ENCODE assay signal across 8 cellular contexts in the genomic region with DNA sequence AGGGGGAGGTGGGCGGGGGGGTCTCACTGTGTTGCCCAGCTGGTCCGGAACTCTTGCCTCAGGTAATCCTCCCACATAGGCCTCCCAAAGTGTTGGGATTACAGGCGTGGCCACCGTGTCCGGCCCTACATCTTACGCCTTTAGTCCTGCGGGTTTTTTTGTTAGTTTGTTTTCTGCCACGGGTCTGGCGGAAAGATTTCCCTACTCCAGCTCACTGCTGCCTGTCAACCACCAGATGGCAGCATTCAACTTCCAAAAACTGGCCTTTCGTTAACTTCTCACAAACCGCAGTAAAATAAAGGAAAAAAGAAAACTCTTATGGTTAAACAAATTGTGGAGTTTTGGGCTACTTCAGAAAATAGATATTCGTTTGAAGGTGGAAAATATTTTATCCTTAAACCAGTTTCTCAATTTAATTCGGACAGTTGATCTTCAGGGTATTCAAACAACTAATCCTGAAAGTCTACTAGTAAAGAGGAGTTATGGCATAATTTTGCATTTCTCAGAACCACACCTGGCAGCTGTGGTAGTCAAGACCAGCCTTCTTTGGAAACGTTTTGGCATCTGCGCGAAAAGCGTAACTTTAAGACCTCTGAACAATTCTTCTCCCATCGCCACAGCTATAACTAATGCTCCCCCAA. TPM values are rescaled to one million over a fixed set of nuclear protein-coding genes. Genes with fewer than 3 reads are reported as not detected.
A peak's percentile ranks its signal among the peaks of the same experiment; 100 is the strongest.
DNase-seq lines count a peak whose midpoint lies in the region; ATAC-seq and TF ChIP-seq lines count a peak whose summit lies in the region.

No MANE protein-coding gene starts in this region.

- H3K4me3 ChIP-seq in heart left ventricle: peak overlapping the region in 5 of 12 donors; percentile 22 to 36 (median 33)

- H3K4me1 ChIP-seq in heart left ventricle: peaks cover 0 to 5% (median 0%) of the 10 kb centered on the region in 12 donors

- peaks cover 0 to 18% (median 0%) of the 10 kb centered on the region in 9 donors for H3K27me3 ChIP-seq in heart left ventricle

- no peaks in the 10 kb centered on the region for H3K36me3 ChIP-seq in heart left ventricle

- intact Hi-C loops in heart left ventricle (cut with DNase I): loop anchor here (1.0 to 10.0 kb wide), 9 partner anchors 232 to 362 kb away; a partner anchor contains a TSS

- peak; percentile 48 for ATAC-seq in GM18505 (IDR thresholded peaks at IDR 0.05; ENCODE audit: unreplicated experiment)
- peak in 3 of 4 donors; percentile 39 to 69 (median 44) for ATAC-seq in heart left ventricle
- ATAC-seq in HG03520 (IDR thresholded peaks at IDR 0.05; ENCODE audit: unreplicated experiment): no peak

- 16 to 19% (median 18%) methylated on average over 18 of the region's 18 CpGs for WGBS in heart left ventricle, 4 donors

- TF ChIP-seq POLR2A in GM18505 (IDR thresholded peaks at IDR 0.05; ENCODE audit: borderline replicate concordance, extremely low read depth, insufficient read depth, insufficient read length): no peak
- no peak for TF ChIP-seq POLR2A in heart left ventricle (IDR thresholded peaks at IDR 0.05)

- TF ChIP-seq CTCF in VCaP (conservative IDR thresholded peaks at IDR 0.05) (peak; percentile 63), heart left ventricle (IDR thresholded peaks at IDR 0.05) (peak; percentile 62 to 89 (median 74))

- DNase-seq in COR-L47 (lab: John Stamatoyannopoulos, UW): peak; percentile 11
- DNase-seq in NCI-H1105 treated with DMSO at 0.1 percent for 48 hours (lab: John Stamatoyannopoulos, UW): peak; percentile 62
- DNase-seq in heart left ventricle: peak in 2 of 5 donors; percentile 18 to 30
- DNase-seq in pulmonary artery endothelial cell (ENCODE audit: low read depth, low spot score): peak; percentile 30
- DNase-seq in occipital lobe (lab: John Stamatoyannopoulos, UW): no peak

- H3K27ac ChIP-seq in VCaP (no peak overlapping the region), heart left ventricle (peak overlapping the region in 1 of 12 donors; percentile 2)

- H3K9me3 ChIP-seq in heart left ventricle: no peaks in the 10 kb centered on the region

RNA-seq across cellular contexts. Expression of a gene that starts 41.1 kb away (rescaled TPM):
- total RNA-seq in heart left ventricle: not detected
- not detected for polyA plus RNA-seq in heart left ventricle
- total RNA-seq in pulmonary artery endothelial cell: not detected in 2 replicates
- total RNA-seq in occipital lobe: not detected
